1 cellular context compared by ENCODE assay signal in genomic region chrX:44873415-44874270, GRCh38.
TF ChIP-seq lines count a peak whose summit lies in the region.

No MANE protein-coding gene starts in this region.

TF ChIP-seq in HEK293, 187 proteins besides CTCF, POLR2A, EP300 and RAD21 (continued from another document):
- TF ChIP-seq ZNF610 (tag by site-specific recombination; IDR thresholded peaks at IDR 0.05; ENCODE audit: borderline replicate concordance) (0 out of 2 replicates have a peak, but pooled peaks have one; percentile 27), ZBTB11 (tag by site-specific recombination; conservative IDR thresholded peaks at IDR 0.05; ENCODE audit: low read depth) (peak; percentile 52; the same call in 1 of the 2 replicates), ZBTB26 (tag by site-specific recombination; optimal IDR thresholded peaks at IDR 0.05) (peak; percentile 79), ZNF37A (tag by site-specific recombination; IDR thresholded peaks at IDR 0.05) (no peak), ZBTB17 (tag by site-specific recombination; IDR thresholded peaks at IDR 0.05) (peak; percentile 43), ZFP37 (tag by site-specific recombination; IDR thresholded peaks at IDR 0.05) (0 out of 2 replicates have a peak, but pooled peaks have one; percentile 31), ZBTB20 (tag by site-specific recombination; IDR thresholded peaks at IDR 0.05) (peak; percentile 56), ZNF202 (tag by site-specific recombination; IDR thresholded peaks at IDR 0.05; ENCODE audit: borderline replicate concordance) (no peak), YY1 (tag by site-specific recombination; IDR thresholded peaks at IDR 0.05) (peak; percentile 68)
- TF ChIP-seq, protein P1, sequence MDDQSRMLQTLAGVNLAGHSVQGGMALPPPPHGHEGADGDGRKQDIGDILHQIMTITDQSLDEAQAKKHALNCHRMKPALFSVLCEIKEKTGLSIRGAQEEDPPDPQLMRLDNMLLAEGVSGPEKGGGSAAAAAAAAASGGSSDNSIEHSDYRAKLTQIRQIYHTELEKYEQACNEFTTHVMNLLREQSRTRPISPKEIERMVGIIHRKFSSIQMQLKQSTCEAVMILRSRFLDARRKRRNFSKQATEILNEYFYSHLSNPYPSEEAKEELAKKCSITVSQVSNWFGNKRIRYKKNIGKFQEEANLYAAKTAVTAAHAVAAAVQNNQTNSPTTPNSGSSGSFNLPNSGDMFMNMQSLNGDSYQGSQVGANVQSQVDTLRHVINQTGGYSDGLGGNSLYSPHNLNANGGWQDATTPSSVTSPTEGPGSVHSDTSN (CRISPR knock-in tag; IDR thresholded peaks at IDR 0.05), result peak; percentile 77; the same call in 1 of the 2 replicates
